17 cellular contexts compared by ENCODE assay signal in the genomic region with DNA sequence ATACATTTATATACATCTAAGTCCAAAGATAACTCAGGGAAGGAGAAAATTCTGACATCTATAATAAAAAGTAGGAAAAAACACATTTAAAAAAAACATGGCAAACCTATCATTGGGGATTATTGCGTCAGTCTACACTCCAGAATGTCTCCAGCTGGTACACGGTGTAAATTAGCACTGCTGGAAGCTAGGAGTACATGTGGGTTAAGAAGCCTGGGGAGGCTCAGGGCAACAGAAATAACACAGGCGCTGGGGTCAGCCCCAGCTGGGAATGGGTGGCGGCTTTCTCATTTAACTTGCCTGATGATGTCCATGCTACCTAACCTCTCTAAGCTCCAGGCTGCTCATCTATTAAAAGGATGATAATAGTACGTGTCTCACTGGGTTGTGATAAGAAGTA.
"Had no signal": no experiment of that assay in that cellular context is flagged by ENCODE, and none has a peak within 500 bp of the region (broad histone marks: within the 10 kb centered on the region; RNA-seq: fewer than 3 reads in every experiment).

No MANE protein-coding gene starts in this region.

- H3K27ac ChIP-seq: brain microvascular endothelial cell, neutrophil had no signal

- H3K9me3 ChIP-seq: mucosa of descending colon, neutrophil, suprapubic skin had no signal

- H3K4me3 ChIP-seq: mucosa of descending colon, suprapubic skin had no signal

- DNase-seq: activated B cell treated with CpG ODN at 0.5 μM for 24 hours; activated CD4-positive, alpha-beta T cell treated with anti-CD3 and anti-CD28 coated beads for 48 hours; activated CD8-positive, alpha-beta T cell treated with anti-CD3 and anti-CD28 coated beads, Interleukin-2, amount 10 ng/mL, durations not matched to agents 7 days and 5 days; activated gamma-delta T cell treated with Interleukin-2 at 50 U/mL for 16 hours; activated naive CD8-positive, alpha-beta T cell treated with anti-CD3 and anti-CD28 coated beads, Interleukin-2, amount 10 ng/mL, durations not matched to agents 7 days and 5 days; anterior cingulate cortex; brain microvascular endothelial cell; effector memory CD4-positive, alpha-beta T cell; foreskin melanocyte; naive thymus-derived CD4-positive, alpha-beta T cell; retina; stimulated activated CD4-positive, alpha-beta T cell treated with anti-CD3 and anti-CD28 coated beads, Interleukin-4, amount 100 ng/mL, for 4 hours; stimulated activated naive CD8-positive, alpha-beta T cell treated with anti-CD3 and anti-CD28 coated beads, Interleukin-15, Interleukin-2, amounts not matched to agents 100 U/mL and 50 U/mL, for 24 hours; trophoblast cell had no signal

- H3K27me3 ChIP-seq: brain microvascular endothelial cell, neutrophil, suprapubic skin had no signal

- ATAC-seq: activated CD8-positive, alpha-beta T cell treated with anti-CD3 and anti-CD28 coated beads, Interleukin-2, amount 10 ng/mL, durations not matched to agents 7 days and 5 days; mucosa of descending colon; naive thymus-derived CD4-positive, alpha-beta T cell; stimulated activated naive CD8-positive, alpha-beta T cell treated with anti-CD3 and anti-CD28 coated beads, Interleukin-15, Interleukin-2, amounts not matched to agents 100 U/mL and 50 U/mL, for 24 hours had no signal

- H3K36me3 ChIP-seq: brain microvascular endothelial cell, neutrophil, suprapubic skin had no signal
